11 cellular contexts compared by ENCODE assay signal in the genomic region with DNA sequence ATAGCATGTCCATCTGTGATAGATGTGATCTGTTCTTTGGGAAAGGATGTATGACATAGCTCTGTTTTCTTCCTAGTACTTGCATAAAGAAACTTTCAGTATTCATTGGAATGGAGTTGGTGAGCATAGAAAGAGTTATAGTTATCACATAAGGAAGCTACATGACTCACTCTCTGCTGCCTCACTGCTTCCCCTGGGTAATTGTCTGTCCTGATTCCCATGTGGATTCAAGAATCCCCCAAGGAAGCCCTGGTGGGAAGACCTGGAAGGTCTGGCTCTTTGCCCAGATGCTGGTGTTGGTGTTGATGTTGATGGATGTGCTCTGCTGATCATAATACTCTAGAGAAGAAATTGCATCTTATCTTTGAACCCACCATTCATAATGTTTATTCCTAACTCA.
DNase-seq lines count a peak whose midpoint lies in the region; ATAC-seq and TF ChIP-seq lines count a peak whose summit lies in the region.
"Had no signal": no experiment of that assay in that cellular context is flagged by ENCODE, and none has a peak within 500 bp of the region (broad histone marks: within the 10 kb centered on the region; RNA-seq: fewer than 3 reads in every experiment).

No MANE protein-coding gene starts in this region.

- H3K4me1 ChIP-seq in heart left ventricle (peaks cover 0 to 21% (median 6%) of the 10 kb centered on the region in 12 donors), fibroblast of lung (ENCODE audit: control insufficient read depth, extremely low read depth, insufficient read depth, low read length) (no peaks in the 10 kb centered on the region), uterus (no peaks in the 10 kb centered on the region)

- no peaks in the 10 kb centered on the region for H4K20me1 ChIP-seq in fibroblast of lung (ENCODE audit: control insufficient read depth, extremely low read depth, insufficient read depth, low read length)

- ATAC-seq in heart left ventricle (peak in 3 of 4 donors; percentile 24 to 82 (median 71)), HG03432 (IDR thresholded peaks at IDR 0.05; ENCODE audit: unreplicated experiment) (no peak)
- ATAC-seq: gastrocnemius medialis had no signal

- no peak overlapping the region for H2AFZ ChIP-seq in fibroblast of lung (ENCODE audit: low read length)

- H3K27ac ChIP-seq in heart left ventricle, result peak overlapping the region in 4 of 12 donors; percentile 11 to 61 (median 25)
- H3K27ac ChIP-seq in RWPE1, result no peak overlapping the region
- no peak overlapping the region for H3K27ac ChIP-seq in fibroblast of lung (ENCODE audit: insufficient read depth, low read length)
- H3K27ac ChIP-seq in uterus, result no peak overlapping the region

- peaks cover 0 to 13% (median 0%) of the 10 kb centered on the region in 12 donors for H3K9me3 ChIP-seq in heart left ventricle
- H3K9me3 ChIP-seq in fibroblast of lung (ENCODE audit: control insufficient read depth, insufficient read depth, low read depth, low read length), result no peaks in the 10 kb centered on the region
- H3K9me3 ChIP-seq in uterus, result no peaks in the 10 kb centered on the region
- H3K9me3 ChIP-seq: gastrocnemius medialis had no signal

- intact Hi-C loops in heart left ventricle (cut with DNase I) (loop anchor here in 5 of 10 donors (5.0 to 10.0 kb wide), 3 partner anchors 63 to 355 kb away; a partner anchor contains a TSS), cardiac septum (cut with DNase I) (loop anchor here (5.0 kb wide), 1 partner anchor 118 kb away; no protein-coding TSS in a partner anchor), uterus (cut with DNase I; ENCODE audit: low total_unique reads) (no loop called here)

- H3K36me3 ChIP-seq in heart left ventricle (no peaks in the 10 kb centered on the region), fibroblast of lung (ENCODE audit: control insufficient read depth, insufficient read depth, low read length) (no peaks in the 10 kb centered on the region), uterus (no peaks in the 10 kb centered on the region)
- H3K36me3 ChIP-seq: gastrocnemius medialis had no signal

- no peak overlapping the region for H3K9ac ChIP-seq in fibroblast of lung (ENCODE audit: insufficient read depth, low read length)

- H3K79me2 ChIP-seq in fibroblast of lung (ENCODE audit: control insufficient read depth, insufficient read depth, low read length), result no peaks in the 10 kb centered on the region

- H3K4me2 ChIP-seq in fibroblast of lung (ENCODE audit: extremely low read depth, insufficient read depth, low read length), result no peak overlapping the region

- TF ChIP-seq CTCF in heart left ventricle (IDR thresholded peaks at IDR 0.05) (no peak), RWPE1 (conservative IDR thresholded peaks at IDR 0.05; ENCODE audit: low read depth) (no peak), fibroblast of lung (conservative IDR thresholded peaks at IDR 0.05 in 1 of 2, IDR thresholded peaks at IDR 0.05 in 1 of 2; ENCODE audit: low read depth in 1 of 2, low read length in 2 of 2) (no peak), uterus (IDR thresholded peaks at IDR 0.05) (no peak)

- CTCF ChIA-PET in RWPE1 (lab: Yijun Ruan, JAX), result interaction anchor here (0.9 kb wide), 1 partner anchor 178 kb away, joined by 3 read pairs; no protein-coding TSS in a partner anchor

- H3K27me3 ChIP-seq in heart left ventricle (no peaks in the 10 kb centered on the region), fibroblast of lung (ENCODE audit: control insufficient read depth, insufficient read depth, low read length) (no peaks in the 10 kb centered on the region), uterus (no peaks in the 10 kb centered on the region)
- H3K27me3 ChIP-seq: gastrocnemius medialis had no signal

- peak in 2 of 5 donors; percentile 55 to 67 for DNase-seq in heart left ventricle
- no peak for DNase-seq in cardiac septum (ENCODE audit: low spot score)
- peak; percentile 8 for DNase-seq in RWPE1 (ENCODE audit: low spot score)
- peak; percentile 56 to 88 for DNase-seq in fibroblast of lung (ENCODE audit: low read depth in 2 of 2)
- peak; percentile 50 for DNase-seq in smooth muscle cell of the brain vasculature (ENCODE audit: low read depth, low spot score)
- DNase-seq in activated CD4-positive, alpha-beta T cell treated with anti-CD3 and anti-CD28 coated beads, Interleukin-2, amount 50 U/mL, for 1 hour, result no peak
- DNase-seq in uterus, result no peak
- DNase-seq: activated CD4-positive, CD25-positive, alpha-beta regulatory T cell; activated naive CD8-positive, alpha-beta T cell treated with anti-CD3 and anti-CD28 coated beads for 36 hours; gastrocnemius medialis had no signal

- no peak for TF ChIP-seq POLR2A in heart left ventricle (IDR thresholded peaks at IDR 0.05)
- no peak for TF ChIP-seq POLR2A in uterus (IDR thresholded peaks at IDR 0.05)

- POLR2A ChIA-PET in RWPE1 (lab: Yijun Ruan, JAX; ENCODE audit: low non-redundant PET), result no interaction called here

- H3K4me3 ChIP-seq in heart left ventricle, result no peak overlapping the region
- H3K4me3 ChIP-seq in fibroblast of lung (replicated peaks in 1 of 4; ENCODE audit: control extremely low read depth in 1 of 4, insufficient read depth in 1 of 4, low read depth in 3 of 4, low read length in 4 of 4), result no peak overlapping the region
- H3K4me3 ChIP-seq in uterus, result no peak overlapping the region
- H3K4me3 ChIP-seq: gastrocnemius medialis had no signal

Comparison
In these comparisons a context has a peak if more than half of its experiments do, and no peak if none do; other contexts are left out.
1. DNase-seq: peak in RWPE1 (single experiment), fibroblast of lung (2 of 2) and smooth muscle cell of the brain vasculature (single experiment); none in cardiac septum (single experiment), activated CD4-positive, alpha-beta T cell treated with anti-CD3 and anti-CD28 coated beads, Interleukin-2, amount 50 U/mL, for 1 hour (single experiment) and uterus (0 of 2).